ENCODE assay signal across 21 cellular contexts in genomic region chr13:75440100-75440499, GRCh38. TPM values are rescaled to one million over a fixed set of nuclear protein-coding genes. Genes with fewer than 3 reads are reported as not detected.
DNase-seq lines count a peak whose midpoint lies in the region; ATAC-seq, FAIRE-seq and TF ChIP-seq lines count a peak whose summit lies in the region.
"Had no signal": no experiment of that assay in that cellular context is flagged by ENCODE, and none has a peak within 500 bp of the region (broad histone marks: within the 10 kb centered on the region; RNA-seq: fewer than 3 reads in every experiment).

No MANE protein-coding gene starts in this region.

- TF ChIP-seq CTCF in pancreas (IDR thresholded peaks at IDR 0.05) = no peak
- no peak for TF ChIP-seq CTCF in tibial artery (IDR thresholded peaks at IDR 0.05)

- H3K27me3 ChIP-seq in pancreas = no peaks in the 10 kb centered on the region
- no peaks in the 10 kb centered on the region for H3K27me3 ChIP-seq in tibial artery
- H3K27me3 ChIP-seq: hepatocyte, upper lobe of left lung had no signal

- intact Hi-C loops in left ventricle myocardium superior (cut with micrococcal nuclease) (no loop called here), pancreas (cut with DNase I) (no loop called here), tibial artery (cut with DNase I; ENCODE audit: low total_unique reads) (no loop called here)

- FAIRE-seq in pancreas (lab: Jason Lieb, UNC) (peak; percentile 74), HTR-8/SVneo (lab: Jason Lieb, UNC) (no peak)

- ATAC-seq in left ventricle myocardium superior = peak; percentile 33
- peak; percentile 47 to 75 (median 72) for ATAC-seq in pancreas
- ATAC-seq: stimulated activated naive CD8-positive, alpha-beta T cell treated with anti-CD3 and anti-CD28 coated beads, Interleukin-15, Interleukin-2, amounts not matched to agents 100 U/mL and 50 U/mL, for 24 hours had no signal

- peak in 64 of 76 experiments; percentile 4 to 84 (median 58) for DNase-seq in HUDEP-2 (lab: John Stamatoyannopoulos, UW; ENCODE audit: unreplicated experiment in 76 of 76)
- DNase-seq in astrocyte of the hippocampus (ENCODE audit: low read depth, low spot score) = peak; percentile 21
- DNase-seq in left ventricle myocardium superior = no peak
- DNase-seq in pancreas = peak in 2 of 6 donors; percentile 26 to 33
- DNase-seq in Ammon's horn (ENCODE audit: low spot score) = no peak
- DNase-seq in HTR-8/SVneo (ENCODE audit: insufficient read length, low spot score) = no peak
- no peak for DNase-seq in tibial artery
- DNase-seq: caudate nucleus; effector memory CD4-positive, alpha-beta T cell; islet precursor cell; mesendoderm; NCI-H1092; NCI-H2081; NCI-H510A treated with DMSO at 0.1 percent for 48 hours; stimulated activated naive CD8-positive, alpha-beta T cell treated with anti-CD3 and anti-CD28 coated beads, Interleukin-15, Interleukin-2, amounts not matched to agents 100 U/mL and 50 U/mL, for 24 hours; upper lobe of left lung had no signal

- H3K9me3 ChIP-seq in pancreas (no peaks in the 10 kb centered on the region), tibial artery (no peaks in the 10 kb centered on the region)
- H3K9me3 ChIP-seq: HAP-1, SJSA1, upper lobe of left lung had no signal

- H3K27ac ChIP-seq in pancreas (peak overlapping the region in 2 of 4 donors; percentile 46 to 51), tibial artery (no peak overlapping the region)
- H3K27ac ChIP-seq: hepatocyte, HL-60, KMS-11, SJSA1, upper lobe of left lung had no signal

- H3K4me3 ChIP-seq in pancreas = no peak overlapping the region
- H3K4me3 ChIP-seq in tibial artery = no peak overlapping the region
- H3K4me3 ChIP-seq: HAP-1, hepatocyte, SJSA1, upper lobe of left lung had no signal

- WGBS in pancreas, 2 donors = 12 to 16% methylated on average over 2 of the region's 2 CpGs

- H3K36me3 ChIP-seq in pancreas (no peaks in the 10 kb centered on the region), tibial artery (no peaks in the 10 kb centered on the region)
- H3K36me3 ChIP-seq: HAP-1, SJSA1, upper lobe of left lung had no signal

- H3K4me1 ChIP-seq in pancreas = peaks cover 0 to 44% (median 34%) of the 10 kb centered on the region in 3 donors
- H3K4me1 ChIP-seq in tibial artery = peaks cover 0 to 10% (median 2%) of the 10 kb centered on the region in 4 donors
- H3K4me1 ChIP-seq: HAP-1, SJSA1 had no signal

RNA-seq across cellular contexts. Expression of gene TBC1D4, which starts 41.9 kb away (rescaled TPM):
- total RNA-seq in left ventricle myocardium superior = 116 TPM
- total RNA-seq in pancreas = 10 to 100 TPM in 4 of 6 donors, 1 to 10 TPM in 2; 8.2 to 19.7 (median 10.5) TPM
- 10 to 100 TPM in 1 of 2 donors, 1 to 10 TPM in 1; 9.4 to 18.4 TPM for polyA plus RNA-seq in pancreas

Comparison
In these comparisons a context has a peak if more than half of its experiments do, and no peak if none do; other contexts are left out.
1. DNase-seq: peak in HUDEP-2 (64 of 76) and astrocyte of the hippocampus (single experiment); none in left ventricle myocardium superior (single experiment), Ammon's horn (single experiment), HTR-8/SVneo (single experiment) and tibial artery (0 of 2).